ENCODE assay signal across 9 cellular contexts in the genomic region with DNA sequence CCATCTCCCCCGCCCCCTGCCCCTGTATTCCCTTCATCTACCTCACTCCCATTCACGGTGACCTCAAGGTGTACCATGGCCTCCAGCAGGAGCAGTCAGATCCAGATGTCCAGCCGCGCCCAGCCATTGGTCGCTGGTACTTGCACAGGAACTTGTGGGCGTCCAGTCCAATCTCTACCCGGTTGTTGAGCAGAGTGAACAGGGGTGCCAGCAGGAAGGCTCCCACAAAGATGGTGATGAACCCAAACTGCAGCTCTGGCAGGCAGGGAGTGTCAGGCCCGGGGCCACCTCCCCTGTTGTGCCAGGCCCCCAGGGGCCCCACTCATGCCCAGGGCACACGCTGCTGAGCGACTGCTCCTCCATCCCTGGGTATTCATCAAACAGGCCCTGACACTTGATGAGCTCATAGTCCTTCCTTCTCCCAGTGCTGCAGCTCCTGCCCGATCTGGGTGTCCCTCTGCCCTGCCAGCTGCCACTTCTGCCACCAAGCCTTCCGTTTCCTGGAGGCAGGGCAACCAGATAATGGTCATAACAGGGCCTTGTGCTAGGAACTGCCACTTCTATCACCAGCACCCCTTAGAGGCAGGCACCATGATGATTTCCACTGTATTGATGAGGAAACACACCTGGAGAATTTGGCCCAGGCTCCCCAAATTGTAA. TPM values are rescaled to one million over a fixed set of nuclear protein-coding genes. Genes with fewer than 3 reads are reported as not detected.
DNase-seq lines count a peak whose midpoint lies in the region; ATAC-seq and TF ChIP-seq lines count a peak whose summit lies in the region.
"Had no signal": no experiment of that assay in that cellular context is flagged by ENCODE, and none has a peak within 500 bp of the region (broad histone marks: within the 10 kb centered on the region; RNA-seq: fewer than 3 reads in every experiment).

No MANE protein-coding gene starts in this region.

- BruUV-seq in mammary epithelial cell (replicated peaks; lab: Mats Ljungman, UMichigan): no TSS peak

- intact Hi-C loops in mammary epithelial cell (cut with micrococcal nuclease): no loop called here

- no peaks in the 10 kb centered on the region for H3K9me3 Mint-ChIP-seq in activated naive CD4-positive, alpha-beta T cell treated with anti-CD3 and anti-CD28 coated beads, Interleukin-2, amount 10 ng/mL, durations not matched to agents 7 days and 5 days
- H3K9me3 Mint-ChIP-seq in naive B cell (no peaks in the 10 kb centered on the region), type B pancreatic cell (no peaks in the 10 kb centered on the region)
- H3K9me3 Mint-ChIP-seq: activated T-cell treated with anti-CD3 and anti-CD28 coated beads, Interleukin-2, amount 50 U/mL, for 4 hours had no signal

- H3K9me3 ChIP-seq in mammary epithelial cell (replicated peaks; ENCODE audit: insufficient read depth, low read length): no peaks in the 10 kb centered on the region

- H2AFZ ChIP-seq in mammary epithelial cell (ENCODE audit: low read depth, low read length): peak overlapping the region; percentile 85

- peaks cover 7% of the 10 kb centered on the region for H3K4me1 ChIP-seq in mammary epithelial cell (ENCODE audit: insufficient read depth, low read length)

- peak overlapping the region; percentile 33 for H3K27ac Mint-ChIP-seq in activated naive CD4-positive, alpha-beta T cell treated with anti-CD3 and anti-CD28 coated beads, Interleukin-2, amount 10 ng/mL, durations not matched to agents 7 days and 5 days
- H3K27ac Mint-ChIP-seq in naive B cell: peak overlapping the region in 3 of 6 donors; percentile 40 to 89 (median 85)
- no peak overlapping the region for H3K27ac Mint-ChIP-seq in type B pancreatic cell

- no peaks in the 10 kb centered on the region for H3K36me3 Mint-ChIP-seq in activated naive CD4-positive, alpha-beta T cell treated with anti-CD3 and anti-CD28 coated beads, Interleukin-2, amount 10 ng/mL, durations not matched to agents 7 days and 5 days
- H3K36me3 Mint-ChIP-seq in naive B cell: no peaks in the 10 kb centered on the region
- no peaks in the 10 kb centered on the region for H3K36me3 Mint-ChIP-seq in type B pancreatic cell

- no peaks in the 10 kb centered on the region for H3K27me3 ChIP-seq in mammary epithelial cell (ENCODE audit: insufficient read depth, low read length)

- CTCF ChIA-PET in activated naive CD4-positive, alpha-beta T cell treated with anti-CD3 and anti-CD28 coated beads, Interleukin-2, amount 10 ng/mL, durations not matched to agents 7 days and 5 days (lab: Charles Lee): interaction anchor here (1.3 to 2.2 kb wide), 5 partner anchors 13 to 139 kb away, joined by 3 to 10 read pairs (median 4); no protein-coding TSS in a partner anchor
- CTCF ChIA-PET in mammary epithelial cell (lab: Charles Lee; ENCODE audit: low non-redundant PET): no interaction called here

- WGBS in mammary epithelial cell (ENCODE audit: low coverage, missing lambda C conversion rate): 96% methylated on average over 6 of the region's 12 CpGs

- in situ Hi-C loops in mammary epithelial cell (cut with MboI; ENCODE audit: low sequenced_read_pairs in 2 of 2): no loop called here

- peak overlapping the region; percentile 28 for H3K4me3 Mint-ChIP-seq in activated naive CD4-positive, alpha-beta T cell treated with anti-CD3 and anti-CD28 coated beads, Interleukin-2, amount 10 ng/mL, durations not matched to agents 7 days and 5 days
- H3K4me3 Mint-ChIP-seq in naive B cell: peak overlapping the region in 7 of 8 donors; percentile 76 to 94 (median 88)
- H3K4me3 Mint-ChIP-seq in type B pancreatic cell: peak overlapping the region; percentile 88

- ATAC-seq in naive B cell (ENCODE audit: low read depth in 2 of 2) (no peak), SK-N-SH treated with all-trans-retinoic acid at 6 μM for 48 hours (no peak)

- no peak overlapping the region for H3K9ac ChIP-seq in mammary epithelial cell (ENCODE audit: insufficient read depth, low read length)

- no peak overlapping the region for H3K4me2 ChIP-seq in mammary epithelial cell (ENCODE audit: insufficient read depth, low read depth, low read length)

- no peaks in the 10 kb centered on the region for H4K20me1 ChIP-seq in mammary epithelial cell (ENCODE audit: insufficient read depth, low read length)

- H3K27ac ChIP-seq in mammary epithelial cell (ENCODE audit: insufficient read depth, low read depth, low read length): no peak overlapping the region

- no peak for DNase-seq in activated naive CD4-positive, alpha-beta T cell treated with anti-CD3 and anti-CD28 coated beads, Interleukin-2, amount 10 ng/mL, durations not matched to agents 7 days and 5 days
- no peak for DNase-seq in activated naive CD4-positive, alpha-beta T cell treated with anti-CD3 and anti-CD28 coated beads, Interleukin-2, amount 50 U/mL, for 16 hours
- DNase-seq in mammary epithelial cell (no peak), naive B cell (no peak), type B pancreatic cell (ENCODE audit: extremely low spot score, unreplicated experiment) (no peak), D341Med (ENCODE audit: low spot score) (no peak), EL (no peak)

- H3K79me2 ChIP-seq in mammary epithelial cell (ENCODE audit: insufficient read depth, low read length): no peaks in the 10 kb centered on the region

- TF ChIP-seq CTCF in mammary epithelial cell (conservative IDR thresholded peaks at IDR 0.05 in 1 of 2, IDR thresholded peaks at IDR 0.05 in 1 of 2; ENCODE audit: extremely low read depth in 1 of 2, insufficient read depth in 1 of 2, low read depth in 1 of 2, low read length in 2 of 2) (no peak), type B pancreatic cell (conservative IDR thresholded peaks at IDR 0.05) (no peak)

- dilution Hi-C loops in mammary epithelial cell (cut with HindIII; ENCODE audit: low sequenced_read_pairs): no loop called here

- peaks cover 37% of the 10 kb centered on the region for H3K4me1 Mint-ChIP-seq in activated naive CD4-positive, alpha-beta T cell treated with anti-CD3 and anti-CD28 coated beads, Interleukin-2, amount 10 ng/mL, durations not matched to agents 7 days and 5 days
- H3K4me1 Mint-ChIP-seq in naive B cell: peaks cover 25 to 36% (median 35%) of the 10 kb centered on the region in 3 donors
- peaks cover 17% of the 10 kb centered on the region for H3K4me1 Mint-ChIP-seq in type B pancreatic cell (ENCODE audit: unreplicated experiment)

- peaks cover 31% of the 10 kb centered on the region for H3K27me3 Mint-ChIP-seq in activated naive CD4-positive, alpha-beta T cell treated with anti-CD3 and anti-CD28 coated beads, Interleukin-2, amount 10 ng/mL, durations not matched to agents 7 days and 5 days
- H3K27me3 Mint-ChIP-seq in naive B cell (peaks cover 0 to 10% (median 5%) of the 10 kb centered on the region in 3 donors), type B pancreatic cell (peaks cover 20% of the 10 kb centered on the region)

- no peaks in the 10 kb centered on the region for H3K36me3 ChIP-seq in mammary epithelial cell (ENCODE audit: insufficient read depth, low read length)

- no peak overlapping the region for H3K4me3 ChIP-seq in mammary epithelial cell (replicated peaks in 1 of 3; ENCODE audit: insufficient read depth in 1 of 3, low read depth in 2 of 3, low read length in 3 of 3)

TF ChIP-seq in SK-N-SH treated with all-trans-retinoic acid at 6 μM for 48 hours, 23 proteins besides CTCF, POLR2A, EP300 and RAD21 (continues in another document):
- TF ChIP-seq POU6F1 (CRISPR knock-in tag; IDR thresholded peaks at IDR 0.05; ENCODE audit: borderline replicate concordance, low read depth) (no peak), ZNF70 (CRISPR knock-in tag; IDR thresholded peaks at IDR 0.05) (no peak), SNAI2 (CRISPR knock-in tag; IDR thresholded peaks at IDR 0.05) (no peak), PPARA (CRISPR knock-in tag; IDR thresholded peaks at IDR 0.05; ENCODE audit: borderline replicate concordance) (no peak)
- TF ChIP-seq, protein P1, sequence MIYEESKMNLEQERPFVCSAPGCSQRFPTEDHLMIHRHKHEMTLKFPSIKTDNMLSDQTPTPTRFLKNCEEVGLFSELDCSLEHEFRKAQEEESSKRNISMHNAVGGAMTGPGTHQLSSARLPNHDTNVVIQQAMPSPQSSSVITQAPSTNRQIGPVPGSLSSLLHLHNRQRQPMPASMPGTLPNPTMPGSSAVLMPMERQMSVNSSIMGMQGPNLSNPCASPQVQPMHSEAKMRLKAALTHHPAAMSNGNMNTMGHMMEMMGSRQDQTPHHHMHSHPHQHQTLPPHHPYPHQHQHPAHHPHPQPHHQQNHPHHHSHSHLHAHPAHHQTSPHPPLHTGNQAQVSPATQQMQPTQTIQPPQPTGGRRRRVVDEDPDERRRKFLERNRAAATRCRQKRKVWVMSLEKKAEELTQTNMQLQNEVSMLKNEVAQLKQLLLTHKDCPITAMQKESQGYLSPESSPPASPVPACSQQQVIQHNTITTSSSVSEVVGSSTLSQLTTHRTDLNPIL (CRISPR knock-in tag; IDR thresholded peaks at IDR 0.05; ENCODE audit: low read depth): no peak

RNA-seq across cellular contexts. Expression of gene ARHGEF19, which starts 5.7 kb away (rescaled TPM):
- total RNA-seq in mammary epithelial cell: 1 to 10 TPM; 3.0 to 3.5 TPM
- 4.0 TPM for polyA plus RNA-seq in mammary epithelial cell
- polyA minus RNA-seq in mammary epithelial cell: 2.0 TPM
- polyA plus RNA-seq in naive B cell (ENCODE audit: low read depth in 6 of 6): 10 to 100 TPM in 2 of 6 donors, 1 to 10 TPM in 4; 7.0 to 10.8 (median 8.1) TPM
- 20.2 and 29.5 TPM in 2 replicates for total RNA-seq in type B pancreatic cell (ENCODE audit: low replicate concordance)

RNA-seq across cellular contexts. Expression of gene CPLANE2, which starts 18.8 kb away (rescaled TPM):
- total RNA-seq in mammary epithelial cell (10 to 100 TPM; 13.3 to 14.8 TPM), type B pancreatic cell (ENCODE audit: low replicate concordance) (11.1 and 12.9 TPM in 2 replicates)
- polyA plus RNA-seq in mammary epithelial cell (4.6 TPM), naive B cell (ENCODE audit: low read depth in 6 of 6) (1 to 10 TPM; 2.3 to 6.3 (median 3.7) TPM)
- 5.6 TPM for polyA minus RNA-seq in mammary epithelial cell

Comparison
In these comparisons a context has a peak if more than half of its experiments do, and no peak if none do; other contexts are left out.
1. H3K4me3 Mint-ChIP-seq: peak in every context shown above with its lines; median percentile 88 in naive B cell; 88 in type B pancreatic cell; 28 in activated naive CD4-positive, alpha-beta T cell treated with anti-CD3 and anti-CD28 coated beads, Interleukin-2, amount 10 ng/mL, durations not matched to agents 7 days and 5 days.